Comparison of ENCODE assay signal across 15 cellular contexts in genomic region chr1:68141801-68142440, GRCh38.
DNase-seq lines count a peak whose midpoint lies in the region; ATAC-seq and TF ChIP-seq lines count a peak whose summit lies in the region.
"Had no signal": no experiment of that assay in that cellular context is flagged by ENCODE, and none has a peak within 500 bp of the region (broad histone marks: within the 10 kb centered on the region; RNA-seq: fewer than 3 reads in every experiment).

No MANE protein-coding gene starts in this region.

- H3K4me3 ChIP-seq in HUES48 (ENCODE audit: low read depth, low read length) (no peak overlapping the region), ectodermal cell (ENCODE audit: insufficient read depth, low read depth, low read length) (no peak overlapping the region), left lung (no peak overlapping the region), retinal pigment epithelial cell (ENCODE audit: low read length) (peak overlapping the region; percentile 5), colonic mucosa (no peak overlapping the region)

- POLR2A ChIA-PET in activated CD4-positive, alpha-beta T cell treated with anti-CD3 and anti-CD28 coated beads, Interleukin-2, amount 10 ng/mL, durations not matched to agents 7 days and 5 days (lab: Charles Lee) = no interaction called here

- H3K36me3 Mint-ChIP-seq in activated CD4-positive, alpha-beta T cell treated with anti-CD3 and anti-CD28 coated beads, Interleukin-2, amount 10 ng/mL, durations not matched to agents 7 days and 5 days (ENCODE audit: low read depth) = no peaks in the 10 kb centered on the region
- H3K36me3 Mint-ChIP-seq: memory B cell had no signal

- H3K9me3 ChIP-seq in HUES48 (ENCODE audit: control insufficient read depth, insufficient read depth, low read length) (no peaks in the 10 kb centered on the region), ectodermal cell (ENCODE audit: control insufficient read depth, low read length) (no peaks in the 10 kb centered on the region), left lung (no peaks in the 10 kb centered on the region), colonic mucosa (no peaks in the 10 kb centered on the region)

- no peak overlapping the region for H3K4me3 Mint-ChIP-seq in activated CD4-positive, alpha-beta T cell treated with anti-CD3 and anti-CD28 coated beads, Interleukin-2, amount 10 ng/mL, durations not matched to agents 7 days and 5 days
- H3K4me3 Mint-ChIP-seq: memory B cell had no signal

- H3K36me3 ChIP-seq in HUES48 (ENCODE audit: control insufficient read depth, insufficient read depth, low read length) (no peaks in the 10 kb centered on the region), ectodermal cell (ENCODE audit: control insufficient read depth, insufficient read depth, low read length) (peaks cover 63% of the 10 kb centered on the region), left lung (no peaks in the 10 kb centered on the region), colonic mucosa (no peaks in the 10 kb centered on the region)

- intact Hi-C loops in left lung (cut with DNase I) = no loop called here
- intact Hi-C loops in colonic mucosa (cut with DNase I) = no loop called here

- H3K9ac ChIP-seq in HUES48 (ENCODE audit: low read depth, low read length) (no peak overlapping the region), colonic mucosa (ENCODE audit: low read depth in 2 of 2, low read length in 2 of 2) (peak overlapping the region in 1 of 2 donors; percentile 7)

- no peak overlapping the region for H3K27ac Mint-ChIP-seq in activated CD4-positive, alpha-beta T cell treated with anti-CD3 and anti-CD28 coated beads, Interleukin-2, amount 10 ng/mL, durations not matched to agents 7 days and 5 days
- H3K27ac Mint-ChIP-seq: memory B cell had no signal

- H3K4me1 Mint-ChIP-seq in activated CD4-positive, alpha-beta T cell treated with anti-CD3 and anti-CD28 coated beads, Interleukin-2, amount 10 ng/mL, durations not matched to agents 7 days and 5 days = no peaks in the 10 kb centered on the region
- H3K4me1 Mint-ChIP-seq: memory B cell had no signal

- H3K27me3 Mint-ChIP-seq in activated CD4-positive, alpha-beta T cell treated with anti-CD3 and anti-CD28 coated beads, Interleukin-2, amount 10 ng/mL, durations not matched to agents 7 days and 5 days = no peaks in the 10 kb centered on the region

- no peak for DNase-seq in left lung
- DNase-seq in retinal pigment epithelial cell (ENCODE audit: low read depth) = no peak
- no peak for DNase-seq in mesenteric fat pad (ENCODE audit: low spot score)
- no peak for DNase-seq in activated CD4-positive, alpha-beta T cell treated with anti-CD3 and anti-CD28 coated beads, Interleukin-2, amount 10 ng/mL, durations not matched to agents 7 days and 5 days
- no peak for DNase-seq in colonic mucosa
- DNase-seq: activated naive CD4-positive, alpha-beta T cell; GOT3; NCI-H1048; NCI-H446; T-helper 9 cell had no signal

- H3K27ac ChIP-seq in HUES48 (ENCODE audit: low read depth, low read length) = peak overlapping the region; percentile 72
- H3K27ac ChIP-seq in ectodermal cell (ENCODE audit: insufficient read depth, low read depth, low read length, poor library complexity, severe bottlenecking) = peak overlapping the region; percentile 87
- peak overlapping the region; percentile 16 to 34 for H3K27ac ChIP-seq in left lung
- H3K27ac ChIP-seq in colonic mucosa = no peak overlapping the region

- no peak for TF ChIP-seq CTCF in left lung (IDR thresholded peaks at IDR 0.05)
- no peak for TF ChIP-seq CTCF in retinal pigment epithelial cell (conservative IDR thresholded peaks at IDR 0.05; ENCODE audit: low read depth, low read length)
- TF ChIP-seq CTCF in colonic mucosa (IDR thresholded peaks at IDR 0.05) = no peak

- H3K4me1 ChIP-seq in HUES48 (ENCODE audit: control insufficient read depth, insufficient read depth, low read length) (peaks cover 19% of the 10 kb centered on the region), ectodermal cell (ENCODE audit: control insufficient read depth, insufficient read depth, low read length) (peaks cover 18% of the 10 kb centered on the region), left lung (peaks cover 11 to 13% of the 10 kb centered on the region in 2 donors), colonic mucosa (no peaks in the 10 kb centered on the region)

- ATAC-seq in left lung (peak; percentile 28), HG03521 (IDR thresholded peaks at IDR 0.05; ENCODE audit: unreplicated experiment) (no peak)
- ATAC-seq: Panc1 had no signal

- H3K9me3 Mint-ChIP-seq in activated CD4-positive, alpha-beta T cell treated with anti-CD3 and anti-CD28 coated beads, Interleukin-2, amount 10 ng/mL, durations not matched to agents 7 days and 5 days = no peaks in the 10 kb centered on the region
- H3K9me3 Mint-ChIP-seq: memory B cell had no signal

- CTCF ChIA-PET in activated CD4-positive, alpha-beta T cell treated with anti-CD3 and anti-CD28 coated beads, Interleukin-2, amount 10 ng/mL, durations not matched to agents 7 days and 5 days (lab: Charles Lee) = no interaction called here

- 83 to 87% methylated on average over 8 to 10 of the region's 10 CpGs for WGBS in ectodermal cell, 2 experiments

- H3K27me3 ChIP-seq in HUES48 (ENCODE audit: control insufficient read depth, insufficient read depth, low read length) (no peaks in the 10 kb centered on the region), ectodermal cell (ENCODE audit: control insufficient read depth, insufficient read depth, low read length, poor library complexity, severe bottlenecking) (no peaks in the 10 kb centered on the region), left lung (no peaks in the 10 kb centered on the region), colonic mucosa (no peaks in the 10 kb centered on the region)
